Comparison of ENCODE assay signal across 2 cellular contexts in genomic region chr10:17043586-17043985, GRCh38.
TF ChIP-seq lines count a peak whose summit lies in the region.

No MANE protein-coding gene starts in this region.

TF ChIP-seq in SK-N-SH, 30 proteins besides CTCF, POLR2A, EP300 and RAD21 (continued from another document):
- TF ChIP-seq IRF3 (IDR thresholded peaks at IDR 0.05; ENCODE audit: low read depth, low read length) = no peak
- no peak for TF ChIP-seq SMC3 (IDR thresholded peaks at IDR 0.05; ENCODE audit: low read depth, low read length)

TF ChIP-seq in SK-N-SH treated with all-trans-retinoic acid at 6 μM for 48 hours, 23 proteins besides CTCF, POLR2A, EP300 and RAD21 (continued from another document):
- TF ChIP-seq POU6F1 (CRISPR knock-in tag; IDR thresholded peaks at IDR 0.05; ENCODE audit: borderline replicate concordance, low read depth) (no peak), ISL1 (CRISPR knock-in tag; IDR thresholded peaks at IDR 0.05) (no peak), TOX (CRISPR knock-in tag; IDR thresholded peaks at IDR 0.05; ENCODE audit: borderline replicate concordance) (no peak), RARB (CRISPR knock-in tag; IDR thresholded peaks at IDR 0.05) (no peak), ESRRG (CRISPR knock-in tag; IDR thresholded peaks at IDR 0.05) (no peak), PATZ1 (CRISPR knock-in tag; IDR thresholded peaks at IDR 0.05; ENCODE audit: borderline replicate concordance) (no peak), ARNTL (CRISPR knock-in tag; IDR thresholded peaks at IDR 0.05; ENCODE audit: borderline replicate concordance, low read depth) (no peak), ZNF8 (CRISPR knock-in tag; IDR thresholded peaks at IDR 0.05) (no peak), TSHZ2 (CRISPR knock-in tag; IDR thresholded peaks at IDR 0.05) (no peak), OSR1 (CRISPR knock-in tag; IDR thresholded peaks at IDR 0.05) (no peak), PPARA (CRISPR knock-in tag; IDR thresholded peaks at IDR 0.05; ENCODE audit: borderline replicate concordance) (no peak), ZFP30 (CRISPR knock-in tag; IDR thresholded peaks at IDR 0.05) (no peak)
